In genomic region chr16:22189473-22190168, GRCh38 we compare ENCODE assay signal across 8 cellular contexts. TPM values are rescaled to one million over a fixed set of nuclear protein-coding genes. Genes with fewer than 3 reads are reported as not detected.
DNase-seq lines count a peak whose midpoint lies in the region; ATAC-seq and TF ChIP-seq lines count a peak whose summit lies in the region.

No MANE protein-coding gene starts in this region.

- peaks cover 2% of the 10 kb centered on the region for H3K36me3 Mint-ChIP-seq in activated B cell treated with CpG ODN at 0.5 μM for 24 hours (ENCODE audit: low read depth)

- peaks cover 1% of the 10 kb centered on the region for H3K9me3 Mint-ChIP-seq in activated B cell treated with CpG ODN at 0.5 μM for 24 hours

- H3K27ac Mint-ChIP-seq in activated B cell treated with CpG ODN at 0.5 μM for 24 hours: peak overlapping the region; percentile 100

- H3K4me3 ChIP-seq in mononuclear cell (ENCODE audit: low read length): peak overlapping the region; percentile 63

- POLR2A ChIA-PET in activated B cell treated with CpG ODN at 0.5 μM for 24 hours (lab: Charles Lee): interaction anchor here (1.2 to 8.8 kb wide), 8 partner anchors 10 to 239 kb away, joined by 3 to 154 read pairs (median 24); partner anchors contain the start of genes EEF2K, MOSMO, PDZD9 and POLR3E

- DNase-seq in NCI-H2029 (lab: John Stamatoyannopoulos, UW) (peak; percentile 11), NCI-H2029 treated with DMSO at 0.1 percent for 48 hours (lab: John Stamatoyannopoulos, UW) (no peak), activated B cell treated with CpG ODN at 0.5 μM for 24 hours (peak; percentile 31), dermis microvascular lymphatic vessel endothelial cell (ENCODE audit: low read depth in 2 of 2) (peak; percentile 56 to 81)
- DNase-seq in stimulated activated CD8-positive, alpha-beta memory T cell treated with anti-CD3 and anti-CD28 coated beads, Interleukin-7, amount 100 ng/mL, for 24 hours (ENCODE audit: low read depth): peak; percentile 51

- H3K4me3 Mint-ChIP-seq in activated B cell treated with CpG ODN at 0.5 μM for 24 hours: peak overlapping the region; percentile 95

- H3K27me3 ChIP-seq in mononuclear cell (ENCODE audit: insufficient read depth, low read length): no peaks in the 10 kb centered on the region

- H3K27me3 Mint-ChIP-seq in activated B cell treated with CpG ODN at 0.5 μM for 24 hours: no peaks in the 10 kb centered on the region

- peaks cover 49% of the 10 kb centered on the region for H3K4me1 ChIP-seq in mononuclear cell (ENCODE audit: insufficient read depth, low read length)

- TF ChIP-seq CTCF in activated B cell treated with CpG ODN at 0.5 μM for 24 hours (IDR thresholded peaks at IDR 0.05): no peak

- CTCF ChIA-PET in activated B cell treated with CpG ODN at 0.5 μM for 24 hours (lab: Charles Lee): interaction anchor here (0.6 to 4.1 kb wide), 11 partner anchors 8 to 607 kb away, joined by 3 to 66 read pairs (median 3); partner anchors contain the start of genes EEF2K, PDZD9 and POLR3E

- H3K9me3 ChIP-seq in mononuclear cell (ENCODE audit: low read depth, low read length): no peaks in the 10 kb centered on the region

- peak; percentile 13 for ATAC-seq in HG03521 (IDR thresholded peaks at IDR 0.05; ENCODE audit: unreplicated experiment)
- ATAC-seq in activated B cell treated with CpG ODN at 0.5 μM for 24 hours (ENCODE audit: low read depth): peak; percentile 7
- no peak for ATAC-seq in GM21515 (IDR thresholded peaks at IDR 0.05; ENCODE audit: unreplicated experiment)

- peaks cover 65% of the 10 kb centered on the region for H3K4me1 Mint-ChIP-seq in activated B cell treated with CpG ODN at 0.5 μM for 24 hours

- intact Hi-C loops in activated B cell treated with CpG ODN at 0.5 μM for 24 hours (cut with micrococcal nuclease): loop anchor here (1.0 to 10.0 kb wide), 9 partner anchors 91 to 1289 kb away; partner anchors contain the start of genes CDR2, DCUN1D3, LYRM1 and METTL9

RNA-seq across cellular contexts. Expression of gene EEF2K, which starts 16.5 kb away (rescaled TPM):
- total RNA-seq in activated B cell treated with CpG ODN at 0.5 μM for 24 hours (26.5 and 29.7 TPM in 2 replicates), dermis microvascular lymphatic vessel endothelial cell (33.8 and 35.1 TPM in 2 replicates), mononuclear cell (9.0 TPM)

RNA-seq across cellular contexts. Expression of gene SDR42E2, which starts 27.3 kb away (rescaled TPM):
- total RNA-seq in activated B cell treated with CpG ODN at 0.5 μM for 24 hours (0.18 and 0.22 TPM in 2 replicates), dermis microvascular lymphatic vessel endothelial cell (0.13 TPM in 2 replicates), mononuclear cell (0.52 TPM)
